In the genomic region with DNA sequence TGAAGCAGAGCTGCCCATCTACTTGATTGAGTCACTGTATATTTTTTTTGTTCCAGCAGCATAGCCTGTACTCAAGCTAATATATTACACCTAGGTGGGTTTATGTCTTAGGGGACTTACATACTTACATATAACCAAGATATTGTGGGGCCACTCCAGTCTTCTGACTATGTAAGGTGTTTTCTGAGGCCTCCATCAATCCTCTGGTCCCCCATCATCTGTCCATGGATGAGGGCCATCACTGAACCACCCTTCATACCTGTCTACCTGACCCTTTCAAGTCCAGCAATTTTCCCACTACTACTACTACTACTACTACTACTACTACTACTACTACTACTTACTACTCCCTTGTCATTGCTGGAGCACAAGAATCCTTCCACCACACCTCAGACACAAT, we compare ENCODE assay signal across 7 cellular contexts. TPM values are rescaled to one million over a fixed set of nuclear protein-coding genes. Genes with fewer than 3 reads are reported as not detected.
"Had no signal": no experiment of that assay in that cellular context is flagged by ENCODE, and none has a peak within 500 bp of the region (broad histone marks: within the 10 kb centered on the region; RNA-seq: fewer than 3 reads in every experiment).

No MANE protein-coding gene starts in this region.

- DNase-seq: IMR-90, KBM-7 had no signal

- H3K27ac ChIP-seq: HL-60 had no signal

- H3K4me3 ChIP-seq: K562 had no signal

- ATAC-seq: HepG2, K562 had no signal

RNA-seq across cellular contexts. Expression of a gene that starts 53.6 kb away (rescaled TPM):
- total RNA-seq: HepG2, HT1080, IMR-90, K562 had no signal
- polyA plus RNA-seq: HepG2, IgD-negative memory B cell, IMR-90, K562 had no signal
